ENCODE assay signal across 9 cellular contexts in the genomic region with DNA sequence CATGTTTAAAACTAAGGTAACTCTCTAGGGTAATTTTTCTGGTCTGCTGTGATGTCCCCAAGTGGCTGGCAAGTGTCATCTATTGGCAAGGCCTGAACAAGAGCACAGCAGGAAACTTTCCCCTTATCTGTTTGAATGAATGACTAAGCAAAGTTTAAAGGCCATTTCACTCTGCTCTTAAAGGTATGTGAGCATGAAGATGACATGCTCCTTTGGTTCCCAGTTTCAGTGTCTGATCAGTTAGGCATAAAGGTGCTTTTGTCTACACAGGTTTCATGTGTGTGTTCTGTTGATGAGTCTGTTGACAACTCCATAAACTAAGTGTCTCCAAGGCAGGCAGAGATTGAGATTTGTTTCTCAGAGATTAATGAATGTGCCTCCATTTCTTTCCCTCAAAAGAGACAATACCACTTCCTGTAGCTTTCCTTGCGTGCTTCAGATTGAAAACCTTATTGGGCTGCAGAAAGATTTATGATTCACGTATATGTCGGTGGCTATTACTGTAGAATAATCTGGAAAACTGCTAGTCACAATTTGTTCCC.
DNase-seq lines count a peak whose midpoint lies in the region; ATAC-seq and TF ChIP-seq lines count a peak whose summit lies in the region.
"Had no signal": no experiment of that assay in that cellular context is flagged by ENCODE, and none has a peak within 500 bp of the region (broad histone marks: within the 10 kb centered on the region; RNA-seq: fewer than 3 reads in every experiment).

No MANE protein-coding gene starts in this region.

- peaks cover 0 to 13% of the 10 kb centered on the region in 2 experiments; a peak in 2 of 4 replicates for H3K4me1 ChIP-seq in HCT116 (ENCODE audit: control insufficient read depth in 1 of 2, insufficient read depth in 2 of 2, low read length in 2 of 2)
- H3K4me1 ChIP-seq: esophagus muscularis mucosa had no signal

- no peak for TF ChIP-seq CTCF in HCT116 (IDR thresholded peaks at IDR 0.05 in 2 of 3, conservative IDR thresholded peaks at IDR 0.05 in 1 of 3; ENCODE audit: borderline replicate concordance in 1 of 3, insufficient read depth in 1 of 3, low read depth in 2 of 3, low read length in 2 of 3)

- H4K20me1 ChIP-seq in HCT116 (ENCODE audit: insufficient read depth) = no peaks in the 10 kb centered on the region

- H3K27me3 ChIP-seq in HCT116 (ENCODE audit: insufficient read depth, low read length) = no peaks in the 10 kb centered on the region
- H3K27me3 ChIP-seq: esophagus muscularis mucosa had no signal

- BruUV-seq in HCT116 (replicated peaks; lab: Mats Ljungman, UMichigan) = no TSS peak

- peak overlapping the region; percentile 26 for H3K4me2 ChIP-seq in HCT116 (ENCODE audit: low read length)

- no peaks in the 10 kb centered on the region for H3K9me2 ChIP-seq in HCT116 (ENCODE audit: insufficient read depth)

- TF ChIP-seq POLR2A in HCT116 (IDR thresholded peaks at IDR 0.05; ENCODE audit: borderline replicate concordance, extremely low read depth, insufficient read depth, insufficient read length) = no peak

- H3K27ac ChIP-seq in HCT116 (ENCODE audit: low read depth, low read length) = no peak overlapping the region
- H3K27ac ChIP-seq: esophagus muscularis mucosa had no signal

- CTCF ChIA-PET in HCT116 (lab: Charles Lee) = no interaction called here

- ATAC-seq in GM18511 (IDR thresholded peaks at IDR 0.05; ENCODE audit: unreplicated experiment) = peak; percentile 87
- peak; percentile 76 for ATAC-seq in HCT116
- ATAC-seq in GM19452 (IDR thresholded peaks at IDR 0.05; ENCODE audit: unreplicated experiment) = no peak

- TF ChIP-seq RAD21 in HCT116 (IDR thresholded peaks at IDR 0.05; ENCODE audit: low read depth) = no peak

- RAD21 ChIA-PET in HCT116 (lab: Charles Lee; ENCODE audit: low non-redundant PET in 1 of 2, low total read pairs in 2 of 2, uncharacterized antibody in 2 of 2, unreplicated experiment in 2 of 2) = no interaction called here

- no peaks in the 10 kb centered on the region for H3K79me2 ChIP-seq in HCT116 (ENCODE audit: insufficient read depth, low read length)

- DNase-seq in HCT116 (ENCODE audit: low read depth, low spot score) = peak; percentile 4
- DNase-seq in NCI-H146 treated with DMSO at 0.1 percent for 48 hours (lab: John Stamatoyannopoulos, UW; ENCODE audit: unreplicated experiment) = peak; percentile 52
- peak; percentile 74 for DNase-seq in kidney tubule cell (ENCODE audit: low spot score)
- no peak for DNase-seq in activated CD4-positive, alpha-beta T cell treated with anti-CD3 and anti-CD28 coated beads for 48 hours
- DNase-seq in NCI-H748 treated with DMSO at 0.1 percent for 48 hours (lab: John Stamatoyannopoulos, UW) = no peak
- DNase-seq in NCI-H2107 treated with DMSO at 0.1 percent for 48 hours (lab: John Stamatoyannopoulos, UW; ENCODE audit: unreplicated experiment) = no peak

- H3K9me3 ChIP-seq in HCT116 (ENCODE audit: control insufficient read depth in 1 of 2, insufficient read depth in 1 of 2, low read depth in 1 of 2, low read length in 2 of 2) = no peaks in the 10 kb centered on the region
- H3K9me3 ChIP-seq: esophagus muscularis mucosa had no signal

- no peak overlapping the region for H2AFZ ChIP-seq in HCT116 (ENCODE audit: low read depth, low read length, poor library complexity, severe bottlenecking)

- POLR2A ChIA-PET in HCT116 (lab: Charles Lee) = no interaction called here

- H3K4me3 ChIP-seq in HCT116 (replicated peaks in 1 of 2; ENCODE audit: low read depth in 1 of 2, low read length in 2 of 2) = no peak overlapping the region
- H3K4me3 ChIP-seq: esophagus muscularis mucosa had no signal

- no peaks in the 10 kb centered on the region for H3K36me3 ChIP-seq in HCT116 (ENCODE audit: control insufficient read depth in 1 of 2, insufficient read depth in 2 of 2, low read length in 2 of 2)
- H3K36me3 ChIP-seq: esophagus muscularis mucosa had no signal

- intact Hi-C loops in HCT116 (cut with micrococcal nuclease) = no loop called here

- H3K9ac ChIP-seq in HCT116 (ENCODE audit: low read length) = no peak overlapping the region

TF ChIP-seq in HCT116, 20 proteins besides CTCF, POLR2A, EP300 and RAD21:
- TF ChIP-seq EZH2 (IDR thresholded peaks at IDR 0.05) = no peak
- no peak for TF ChIP-seq SIN3A (IDR thresholded peaks at IDR 0.05; ENCODE audit: low read depth)
- TF ChIP-seq FOSL1 (IDR thresholded peaks at IDR 0.05; ENCODE audit: low read depth) = no peak

Comparison
In these comparisons a context has a peak if more than half of its experiments do, and no peak if none do; other contexts are left out.
1. DNase-seq: peak in HCT116 (single experiment), NCI-H146 treated with DMSO at 0.1 percent for 48 hours (single experiment) and kidney tubule cell (single experiment); none in activated CD4-positive, alpha-beta T cell treated with anti-CD3 and anti-CD28 coated beads for 48 hours (single experiment), NCI-H748 treated with DMSO at 0.1 percent for 48 hours (single experiment) and NCI-H2107 treated with DMSO at 0.1 percent for 48 hours (single experiment).